8 cellular contexts compared by ENCODE assay signal in the genomic region with DNA sequence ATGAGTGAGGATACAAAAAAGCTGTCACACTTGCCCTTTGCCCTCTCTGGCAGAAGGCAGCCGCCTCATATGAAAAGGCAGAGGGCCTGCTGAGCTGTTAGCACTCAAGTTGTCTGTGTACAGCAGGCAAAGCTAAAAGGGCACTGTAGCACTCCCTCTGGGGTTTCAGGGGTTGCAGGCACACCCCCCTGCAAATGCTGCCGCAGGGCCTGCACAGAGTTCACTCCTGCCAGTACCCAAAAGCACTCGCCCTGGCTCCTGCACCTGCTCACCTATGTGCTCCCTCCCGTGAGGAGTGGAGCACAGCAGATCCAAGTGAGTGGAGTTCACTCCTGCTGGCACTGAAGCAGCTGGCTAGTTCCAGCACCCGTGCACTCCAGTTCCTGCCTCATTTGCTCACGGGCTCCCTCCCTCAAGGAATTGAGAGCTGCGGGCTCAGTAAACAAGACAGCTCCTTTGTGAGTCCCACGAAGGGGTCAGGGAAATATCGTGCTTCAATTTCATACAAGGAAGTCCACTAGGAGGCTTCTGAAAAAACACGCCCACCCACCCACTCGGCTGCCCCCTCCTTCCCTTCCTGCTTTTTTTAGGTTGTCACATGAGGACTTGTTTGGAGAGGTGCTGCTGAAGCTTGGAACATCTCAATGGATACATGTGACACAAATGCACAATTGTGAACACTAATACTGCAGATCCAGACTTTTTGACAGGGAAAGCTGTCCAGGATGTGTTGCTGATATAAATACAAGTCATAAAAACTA. TPM values are rescaled to one million over a fixed set of nuclear protein-coding genes. Genes with fewer than 3 reads are reported as not detected.
DNase-seq lines count a peak whose midpoint lies in the region; ATAC-seq, FAIRE-seq and TF ChIP-seq lines count a peak whose summit lies in the region.

No MANE protein-coding gene starts in this region.

- H3K79me2 ChIP-seq in GM12878 (ENCODE audit: control insufficient read depth, insufficient read depth, low read length): no peaks in the 10 kb centered on the region

- no peaks in the 10 kb centered on the region; the same call in 2 of the 3 replicates for H3K9me3 ChIP-seq in GM12878 (replicated peaks; ENCODE audit: control insufficient read depth, insufficient read depth, low read length)
- H3K9me3 ChIP-seq in thyroid gland: no peaks in the 10 kb centered on the region

- no peaks in the 10 kb centered on the region for H3K27me3 ChIP-seq in GM12878 (replicated peaks in 1 of 2; ENCODE audit: control insufficient read depth in 2 of 2, insufficient read depth in 2 of 2, low read length in 1 of 2)
- no peaks in the 10 kb centered on the region for H3K27me3 ChIP-seq in thyroid gland

- H3K36me3 ChIP-seq in GM12878 (ENCODE audit: control insufficient read depth in 2 of 2, insufficient read depth in 2 of 2, low read length in 1 of 2) (no peaks in the 10 kb centered on the region), thyroid gland (no peaks in the 10 kb centered on the region)

- RAD21 ChIA-PET in GM12878 (lab: Charles Lee; ENCODE audit: unreplicated experiment): interaction anchor here (1.0 to 2.1 kb wide), 3 partner anchors 9 to 37 kb away, joined by 3 to 6 read pairs (median 5); a partner anchor contains a TSS

- H3K4me1 ChIP-seq in GM12878 (ENCODE audit: control insufficient read depth, insufficient read depth, low read length): 0 out of 2 replicates have a peak, but pooled peaks cover 4% of the 10 kb centered on the region
- peaks cover 14 to 18% of the 10 kb centered on the region in 2 donors for H3K4me1 ChIP-seq in thyroid gland

- no peak overlapping the region for H3K9ac ChIP-seq in GM12878 (ENCODE audit: control insufficient read depth, insufficient read depth, low read length)

- 25% methylated on average over 11 of the region's 11 CpGs for WGBS in GM12878 (ENCODE audit: insufficient coverage, insufficient replicate concordance, low lambda C conversion rate, missing lambda C conversion rate)
- 5 to 24% methylated on average over 9 to 11 of the region's 11 CpGs for WGBS in thyroid gland, 2 donors

- H3K4me2 ChIP-seq in GM12878 (ENCODE audit: control insufficient read depth, insufficient read depth): no peak overlapping the region; the same call in 1 of the 2 replicates

- intact Hi-C loops in GM12878 (cut with micrococcal nuclease; ENCODE audit: unreplicated experiment): no loop called here
- intact Hi-C loops in thyroid gland (cut with DNase I): no loop called here

- no peak overlapping the region for H3K27ac ChIP-seq in GM12878 (ENCODE audit: control insufficient read depth, insufficient read depth)
- peak overlapping the region; percentile 76 to 84 (median 82) for H3K27ac ChIP-seq in thyroid gland

- DNase-seq in DMS79 treated with DMSO at 0.1 percent for 48 hours (lab: John Stamatoyannopoulos, UW): peak; percentile 58
- DNase-seq in NAMALWA (ENCODE audit: low spot score): peak; percentile 8
- no peak for DNase-seq in GM12878 (ENCODE audit: low read depth, low spot score)
- DNase-seq in kidney glomerular epithelial cell (lab: John Stamatoyannopoulos, UW): peak; percentile 39
- peak; percentile 90 to 92 for DNase-seq in thyroid gland
- no peak for DNase-seq in activated effector memory CD4-positive, alpha-beta T cell treated with anti-CD3 and anti-CD28 coated beads, Interleukin-2, amount 50 U/mL, for 16 hours

- TF ChIP-seq EP300 in GM12878 (IDR thresholded peaks at IDR 0.05; ENCODE audit: borderline replicate concordance in 1 of 2, control insufficient read depth in 1 of 2, low read depth in 2 of 2, low read length in 2 of 2): no peak

- CTCF ChIA-PET in GM12878 (lab: Yijun Ruan, JAX): interaction anchor here (1.5 kb wide), 1 partner anchor 9 kb away, joined by 6 read pairs; a partner anchor contains a TSS

- no peak for TF ChIP-seq POLR2A in GM12878 (IDR thresholded peaks at IDR 0.05; ENCODE audit: low read depth, low read length)
- peak in 1 of 2 donors; percentile 40 for TF ChIP-seq POLR2A in thyroid gland (IDR thresholded peaks at IDR 0.05)

- no TSS peak for BruUV-seq in GM12878 (replicated peaks; lab: Mats Ljungman, UMichigan)

- H2AFZ ChIP-seq in GM12878 (ENCODE audit: control insufficient read depth, low read depth, low read length): peak overlapping the region; percentile 21

- POLR2A ChIA-PET in GM12878 (lab: Charles Lee): no interaction called here

- TF ChIP-seq CTCF in GM12878 (IDR thresholded peaks at IDR 0.05 in 2 of 3, conservative IDR thresholded peaks at IDR 0.05 in 1 of 3; ENCODE audit: control insufficient read depth in 2 of 3, extremely low read depth in 1 of 3, insufficient read depth in 1 of 3, low read depth in 3 of 3, low read length in 3 of 3) (no peak), thyroid gland (IDR thresholded peaks at IDR 0.05) (no peak)

- SMC1A ChIA-PET in GM12878 (lab: Charles Lee; ENCODE audit: uncharacterized antibody, unreplicated experiment): interaction anchor here (0.7 to 2.0 kb wide), 5 partner anchors 9 to 141 kb away, joined by 3 to 6 read pairs (median 4); no protein-coding TSS in a partner anchor

- TF ChIP-seq RAD21 in GM12878 (IDR thresholded peaks at IDR 0.05; ENCODE audit: insufficient read depth, low read depth, low read length): no peak

- in situ Hi-C loops in GM12878 (cut with MboI): no loop called here

- H4K20me1 ChIP-seq in GM12878 (ENCODE audit: control insufficient read depth, insufficient read depth): no peaks in the 10 kb centered on the region

- FAIRE-seq in GM12878 (lab: Jason Lieb, UNC): no peak

- H3K4me3 ChIP-seq in GM12878 (no peak overlapping the region), thyroid gland (replicated peaks in 1 of 3) (peak overlapping the region in 1 of 3 donors; percentile 5)

- ATAC-seq in GM12878 (no peak; the same call in 2 of the 3 replicates), GM21619 (IDR thresholded peaks at IDR 0.05; ENCODE audit: unreplicated experiment) (no peak), HG03432 (IDR thresholded peaks at IDR 0.05; ENCODE audit: unreplicated experiment) (no peak)

TF ChIP-seq in GM12878, 131 proteins besides CTCF, POLR2A, EP300 and RAD21:
- no peak for TF ChIP-seq SMARCA5 (IDR thresholded peaks at IDR 0.05)
- TF ChIP-seq TCF7 (IDR thresholded peaks at IDR 0.05; ENCODE audit: borderline replicate concordance): no peak

RNA-seq across cellular contexts. Expression of a gene that starts 9.9 kb away (rescaled TPM):
- 2.7 and 4.2 TPM in 2 replicates for total RNA-seq in GM12878 (2013; cell fraction: nucleolus; rRNA removed)
- total RNA-seq in GM12878 (2014; rRNA removed) (5.0 and 6.9 TPM in 2 replicates), GM12878 (2014; rRNA removed; fragmentation: Illumina TruSeq; extraction: Trizol) (6.9 and 8.3 TPM in 2 replicates), GM12878 (2021) (5.9 and 7.7 TPM in 2 replicates), thyroid gland (10 to 100 TPM; 29.1 to 49.6 (median 34.9) TPM)
- 9.4 TPM for polyA plus RNA-seq in GM12878 (2011; ENCODE audit: low read depth)
- polyA plus RNA-seq in GM12878 (2011; rRNA removed) (9.8 and 15.3 TPM in 2 replicates), GM12878 (2014; fragmentation: Illumina TruSeq; extraction: Trizol) (7.4 and 8.7 TPM in 2 replicates), GM12878 (2014; fragmentation: Nextera tagmentation; extraction: Ambion mirVana) (10 to 100 TPM in 1 of 2 experiments, 1 to 10 TPM in 1; 8.7 to 10.4 TPM), GM12878 (2014; rRNA removed) (7.5 and 7.7 TPM in 2 replicates), GM12878 (2016; fragmentation: Nextera tagmentation; extraction: Ambion mirVana) (10 to 100 TPM; 15.8 to 16.0 TPM)
- 3.9 and 5.7 TPM in 2 replicates for polyA plus RNA-seq in GM12878 (2011; cell fraction: cytosol; rRNA removed)
- 14.0 and 14.2 TPM in 2 replicates for polyA plus RNA-seq in GM12878 (2011; cell fraction: nucleus; rRNA removed)
- polyA plus RNA-seq in GM12878 (2012): 9.5 and 16.1 TPM in 2 replicates
- polyA minus RNA-seq in GM12878 (2011; rRNA and poly(A)+ RNA removed): 6.9 and 8.3 TPM in 2 replicates
- 1.6 and 1.9 TPM in 2 replicates for polyA minus RNA-seq in GM12878 (2011; cell fraction: cytosol; rRNA and poly(A)+ RNA removed)
- 2.9 and 3.6 TPM in 2 replicates for polyA minus RNA-seq in GM12878 (2011; cell fraction: nucleus; rRNA and poly(A)+ RNA removed)

Comparison
In these comparisons a context has a peak if more than half of its experiments do, and no peak if none do; other contexts are left out.
1. DNase-seq: peak in DMS79 treated with DMSO at 0.1 percent for 48 hours (single experiment), NAMALWA (single experiment), kidney glomerular epithelial cell (single experiment) and thyroid gland (2 of 2); none in GM12878 (single experiment) and activated effector memory CD4-positive, alpha-beta T cell treated with anti-CD3 and anti-CD28 coated beads, Interleukin-2, amount 50 U/mL, for 16 hours (single experiment).